ENCODE assay signal across 8 cellular contexts in genomic region chr17:14926526-14927122, GRCh38.
A peak's percentile ranks its signal among the peaks of the same experiment; 100 is the strongest.
DNase-seq lines count a peak whose midpoint lies in the region; ATAC-seq and TF ChIP-seq lines count a peak whose summit lies in the region.

No MANE protein-coding gene starts in this region.

- peak; percentile 44 to 55 for TF ChIP-seq CTCF in Caco-2 (IDR thresholded peaks at IDR 0.05; ENCODE audit: insufficient read depth in 1 of 2, low read depth in 1 of 2, low read length in 1 of 2, severe bottlenecking in 1 of 2, unreplicated experiment in 1 of 2)

- no TSS peak for BruUV-seq in Caco-2 (replicated peaks; lab: Mats Ljungman, UMichigan)

- no peaks in the 10 kb centered on the region for H3K27me3 ChIP-seq in Caco-2 (replicated peaks; ENCODE audit: control insufficient read depth, insufficient read depth, low read length)

- no peaks in the 10 kb centered on the region for H3K4me1 Mint-ChIP-seq in Caco-2 (ENCODE audit: low read depth, unreplicated experiment)

- POLR2A ChIA-PET in Caco-2 (lab: Charles Lee) = no interaction called here

- H3K36me3 Mint-ChIP-seq in Caco-2 (ENCODE audit: insufficient read depth, unreplicated experiment) = no peaks in the 10 kb centered on the region

- H3K36me3 ChIP-seq in Caco-2 (ENCODE audit: control insufficient read depth, insufficient read depth, low read length) = no peaks in the 10 kb centered on the region

- no peak overlapping the region for H3K4me3 ChIP-seq in Caco-2 (ENCODE audit: low read depth, low read length)

- no peak overlapping the region for H3K4me3 Mint-ChIP-seq in Caco-2 (ENCODE audit: unreplicated experiment)

- H3K9me3 ChIP-seq in Caco-2 = no peaks in the 10 kb centered on the region

- no peaks in the 10 kb centered on the region for H3K27me3 Mint-ChIP-seq in Caco-2 (ENCODE audit: insufficient read depth, unreplicated experiment)

- ATAC-seq in HG03159 (IDR thresholded peaks at IDR 0.05; ENCODE audit: unreplicated experiment) = no peak
- no peak for ATAC-seq in GM18517 (IDR thresholded peaks at IDR 0.05; ENCODE audit: unreplicated experiment)

- H3K9me3 Mint-ChIP-seq in Caco-2 (ENCODE audit: unreplicated experiment) = no peaks in the 10 kb centered on the region

- CTCF ChIA-PET in Caco-2 (lab: Charles Lee) = interaction anchor here (0.6 kb wide), 1 partner anchor 230 kb away, joined by 3 read pairs; no protein-coding TSS in a partner anchor

- DNase-seq in Caco-2 (peak in 1 of 2 experiments; percentile 32), HuH-7.5 (ENCODE audit: low spot score) (peak; percentile 15), SHP77 (lab: John Stamatoyannopoulos, UW) (peak; percentile 55 to 57), germinal center (ENCODE audit: low spot score) (peak; percentile 44), putamen (ENCODE audit: low spot score) (peak; percentile 49)
- peak in 3 of 4 experiments; percentile 4 to 24 (median 21) for DNase-seq in activated naive CD4-positive, alpha-beta T cell (lab: John Stamatoyannopoulos, UW)

- H3K4me1 ChIP-seq in Caco-2 = no peaks in the 10 kb centered on the region

- no peak overlapping the region for H3K27ac Mint-ChIP-seq in Caco-2 (ENCODE audit: unreplicated experiment)

- intact Hi-C loops in Caco-2 (cut with micrococcal nuclease; ENCODE audit: unreplicated experiment) = no loop called here
